ENCODE assay signal across 25 cellular contexts in the genomic region with DNA sequence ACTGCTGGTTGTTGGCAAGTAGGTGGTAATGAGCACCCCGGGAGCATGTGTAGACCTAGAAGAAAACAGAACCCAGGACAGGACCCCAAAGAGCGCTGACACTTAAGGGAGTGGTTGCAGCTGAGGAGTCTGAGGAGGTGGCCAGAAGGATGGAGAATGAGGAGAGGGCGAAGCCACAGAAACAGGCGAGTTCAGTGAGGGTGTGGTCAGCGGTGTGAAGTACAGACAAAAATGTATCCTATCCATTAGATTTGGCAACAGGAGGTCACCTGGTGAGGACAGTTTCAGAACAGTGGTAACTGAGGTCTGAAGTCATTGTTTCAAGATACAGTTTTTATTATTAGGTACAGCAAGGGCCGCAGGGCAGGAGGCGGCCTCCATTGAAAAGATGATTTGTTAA. TPM values are rescaled to one million over a fixed set of nuclear protein-coding genes. Genes with fewer than 3 reads are reported as not detected.
"Had no signal": no experiment of that assay in that cellular context is flagged by ENCODE, and none has a peak within 500 bp of the region (broad histone marks: within the 10 kb centered on the region; RNA-seq: fewer than 3 reads in every experiment).

No MANE protein-coding gene starts in this region.

- ATAC-seq: activated naive CD4-positive, alpha-beta T cell treated with anti-CD3 and anti-CD28 coated beads, Interleukin-2, amount 50 U/mL, for 72 hours; activated naive CD8-positive, alpha-beta T cell treated with anti-CD3 and anti-CD28 coated beads, Interleukin-2, amount 50 U/mL, for 24 hours; activated T-cell treated with anti-CD3 and anti-CD28 coated beads, Interleukin-2, amount 50 U/mL, for 4 hours; WTC11 had no signal

- H3K27ac Mint-ChIP-seq: activated CD4-positive, alpha-beta T cell treated with anti-CD3 and anti-CD28 coated beads, Interleukin-2, amount 10 ng/mL, durations not matched to agents 24 days and 14 days; activated naive CD4-positive, alpha-beta T cell treated with anti-CD3 and anti-CD28 coated beads, Interleukin-2, amount 50 U/mL, for 72 hours; activated naive CD8-positive, alpha-beta T cell treated with anti-CD3 and anti-CD28 coated beads, Interleukin-2, amount 50 U/mL, for 24 hours; WTC11 had no signal

- H3K9me3 ChIP-seq: ascending aorta, Peyer's patch, SJSA1 had no signal

- H3K4me3 Mint-ChIP-seq: activated CD4-positive, alpha-beta T cell treated with anti-CD3 and anti-CD28 coated beads, Interleukin-2, amount 10 ng/mL, durations not matched to agents 24 days and 14 days; activated naive CD8-positive, alpha-beta T cell treated with anti-CD3 and anti-CD28 coated beads, Interleukin-2, amount 50 U/mL, for 24 hours; activated T-cell treated with anti-CD3 and anti-CD28 coated beads, Interleukin-2, amount 50 U/mL, for 4 hours; WTC11 had no signal

- H3K4me1 ChIP-seq: ascending aorta had no signal

- H3K9me3 Mint-ChIP-seq: activated CD4-positive, alpha-beta T cell treated with anti-CD3 and anti-CD28 coated beads, Interleukin-2, amount 10 ng/mL, durations not matched to agents 24 days and 14 days; activated naive CD8-positive, alpha-beta T cell treated with anti-CD3 and anti-CD28 coated beads, Interleukin-2, amount 50 U/mL, for 24 hours had no signal

- H3K4me1 Mint-ChIP-seq: activated CD4-positive, alpha-beta T cell treated with anti-CD3 and anti-CD28 coated beads, Interleukin-2, amount 10 ng/mL, durations not matched to agents 24 days and 14 days had no signal

- H3K27me3 ChIP-seq: ascending aorta, brain microvascular endothelial cell, cardiac muscle cell, Peyer's patch, SJSA1 had no signal

- H3K27ac ChIP-seq: ascending aorta, brain microvascular endothelial cell, cardiac muscle cell, Peyer's patch had no signal

- H3K36me3 Mint-ChIP-seq: WTC11 had no signal

- DNase-seq: activated CD4-positive, alpha-beta T cell treated with anti-CD3 and anti-CD28 coated beads, Interleukin-2, amount 10 ng/mL, durations not matched to agents 24 days and 14 days; activated CD4-positive, alpha-beta T cell treated with anti-CD3 and anti-CD28 coated beads, Interleukin-2, amount 50 U/mL, for 48 hours; activated CD4-positive, CD25-positive, alpha-beta regulatory T cell treated with anti-CD3 and anti-CD28 coated beads, Interleukin-2, amount 50 U/mL, for 72 hours; activated CD8-positive, alpha-beta memory T cell treated with anti-CD3 and anti-CD28 coated beads for 24 hours; activated effector memory CD4-positive, alpha-beta T cell treated with anti-CD3 and anti-CD28 coated beads, Interleukin-2, amount 50 U/mL, for 16 hours; activated naive CD4-positive, alpha-beta T cell treated with Interleukin-2 at 50 U/mL for 16 hours; activated naive CD8-positive, alpha-beta T cell treated with anti-CD3 and anti-CD28 coated beads, Interleukin-2, amount 50 U/mL, for 24 hours; activated T-cell treated with anti-CD3 and anti-CD28 coated beads, Interleukin-2, amount 50 U/mL, for 4 hours; amniotic stem cell; brain microvascular endothelial cell; Karpas-422; NCI-H1105 treated with DMSO at 0.1 percent for 48 hours; NCI-H1436 treated with DMSO at 0.1 percent for 48 hours; NCI-H187; NCI-H2081; NCI-H510A treated with DMSO at 0.1 percent for 48 hours; NCI-H69; Peyer's patch; Right ventricle myocardium superior; SW 1271 had no signal

- H3K36me3 ChIP-seq: ascending aorta, brain microvascular endothelial cell, cardiac muscle cell, Peyer's patch, SJSA1 had no signal

- H3K4me3 ChIP-seq: cardiac muscle cell, Peyer's patch, SJSA1 had no signal

RNA-seq across cellular contexts. Expression of a gene that starts 8.6 kb away (rescaled TPM):
- total RNA-seq: activated naive CD4-positive, alpha-beta T cell treated with anti-CD3 and anti-CD28 coated beads, Interleukin-2, amount 50 U/mL, for 72 hours had no signal

RNA-seq across cellular contexts. Expression of a gene that starts 50.0 kb away (rescaled TPM):
- total RNA-seq: ascending aorta had no signal
